In the genomic region with DNA sequence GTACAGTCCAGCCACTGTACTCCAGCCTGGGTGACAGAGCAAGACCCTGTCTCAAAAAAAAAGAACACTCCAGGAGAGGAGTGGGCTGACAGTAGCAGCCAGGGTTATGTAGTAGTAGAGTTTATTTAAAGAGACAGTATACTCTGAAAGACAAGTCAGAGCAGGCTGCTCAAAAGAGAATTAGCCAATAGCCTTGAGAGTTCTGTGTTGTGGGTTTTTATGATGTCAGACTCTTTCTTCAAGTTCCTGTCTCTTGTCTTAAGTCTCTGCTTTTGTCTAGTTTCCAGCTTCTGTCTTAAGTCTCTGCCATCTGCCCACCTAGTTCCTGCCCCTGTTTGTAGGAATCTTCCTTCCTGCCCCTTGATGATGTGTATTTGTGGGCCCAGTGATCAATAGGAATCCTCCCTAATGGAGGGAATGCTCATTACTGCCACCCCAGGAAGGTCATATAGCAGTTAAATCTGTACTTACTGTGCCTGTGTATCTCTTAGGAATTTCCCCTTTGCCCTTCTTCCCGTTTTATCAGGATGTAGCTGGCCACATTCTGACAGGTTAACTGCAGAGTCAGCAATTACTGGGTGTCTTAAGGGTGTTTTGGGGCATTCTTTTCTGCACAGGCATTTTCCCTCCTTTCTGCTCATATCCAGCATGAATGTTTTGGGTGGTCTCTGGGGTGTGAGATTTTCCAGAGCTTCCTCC, we compare ENCODE assay signal across 24 cellular contexts.
"Had no signal": no experiment of that assay in that cellular context is flagged by ENCODE, and none has a peak within 500 bp of the region (broad histone marks: within the 10 kb centered on the region; RNA-seq: fewer than 3 reads in every experiment).

No MANE protein-coding gene starts in this region.

- H3K4me3 ChIP-seq: coronary artery, lung, neural progenitor cell, prostate gland, thyroid gland had no signal

- H3K4me3 Mint-ChIP-seq: activated CD4-positive, alpha-beta memory T cell treated with anti-CD3 and anti-CD28 coated beads for 36 hours; activated naive CD4-positive, alpha-beta T cell treated with anti-CD3 and anti-CD28 coated beads for 36 hours; activated naive CD8-positive, alpha-beta T cell treated with anti-CD3 and anti-CD28 coated beads, Interleukin-2, amount 10 ng/mL, durations not matched to agents 7 days and 5 days; activated T-cell treated with anti-CD3 and anti-CD28 coated beads, Interleukin-2, amount 50 U/mL, for 72 hours; mesothelial cell of epicardium; naive thymus-derived CD8-positive, alpha-beta T cell; neural progenitor cell; stimulated activated naive CD8-positive, alpha-beta T cell treated with anti-CD3 and anti-CD28 coated beads, Interleukin-15, Interleukin-2, amounts not matched to agents 100 ng/mL and 50 ng/mL, for 24 hours had no signal

- H3K9ac ChIP-seq: neural progenitor cell had no signal

- H3K27me3 ChIP-seq: neural progenitor cell, thyroid gland had no signal

- ATAC-seq: activated T-cell treated with anti-CD3 and anti-CD28 coated beads, Interleukin-2, amount 50 U/mL, for 72 hours; left lobe of liver; naive thymus-derived CD8-positive, alpha-beta T cell had no signal

- H3K9me3 Mint-ChIP-seq: activated CD4-positive, alpha-beta memory T cell treated with anti-CD3 and anti-CD28 coated beads for 36 hours; activated naive CD4-positive, alpha-beta T cell treated with anti-CD3 and anti-CD28 coated beads for 36 hours; activated naive CD8-positive, alpha-beta T cell treated with anti-CD3 and anti-CD28 coated beads, Interleukin-2, amount 10 ng/mL, durations not matched to agents 7 days and 5 days; immature natural killer cell; neural progenitor cell; stimulated activated naive CD8-positive, alpha-beta T cell treated with anti-CD3 and anti-CD28 coated beads, Interleukin-15, Interleukin-2, amounts not matched to agents 100 ng/mL and 50 ng/mL, for 24 hours had no signal

- H2AFZ ChIP-seq: neural progenitor cell had no signal

- H3K27ac ChIP-seq: coronary artery, epithelial cell of prostate, neural progenitor cell, prostate gland, thyroid gland had no signal

- H3K4me1 Mint-ChIP-seq: activated naive CD8-positive, alpha-beta T cell treated with anti-CD3 and anti-CD28 coated beads, Interleukin-2, amount 10 ng/mL, durations not matched to agents 7 days and 5 days; mesothelial cell of epicardium; naive thymus-derived CD8-positive, alpha-beta T cell; neural progenitor cell had no signal

- H3K4me2 ChIP-seq: neural progenitor cell had no signal

- H3K9me3 ChIP-seq: prostate gland, thyroid gland had no signal

- DNase-seq: activated CD4-positive, alpha-beta memory T cell treated with anti-CD3 and anti-CD28 coated beads for 36 hours; activated CD4-positive, alpha-beta T cell treated with anti-CD3 and anti-CD28 coated beads for 4 hours; activated CD4-positive, CD25-positive, alpha-beta regulatory T cell; activated effector memory CD4-positive, alpha-beta T cell treated with Interleukin-2 at 50 U/mL for 16 hours; activated naive CD4-positive, alpha-beta T cell treated with anti-CD3 and anti-CD28 coated beads for 36 hours; activated naive CD8-positive, alpha-beta T cell treated with anti-CD3 and anti-CD28 coated beads, Interleukin-2, amount 10 ng/mL, durations not matched to agents 7 days and 5 days; activated T-cell treated with anti-CD3 and anti-CD28 coated beads, Interleukin-2, amount 50 U/mL, for 72 hours; amniotic stem cell; cerebellar nuclear complex; foreskin fibroblast; immature natural killer cell; naive thymus-derived CD8-positive, alpha-beta T cell; stimulated activated CD4-positive, alpha-beta T cell treated with anti-CD3 and anti-CD28 coated beads, Interleukin-4, amount 100 ng/mL, for 4 hours; substantia nigra; T-helper 9 cell; thyroid gland had no signal

- H3K27ac Mint-ChIP-seq: activated CD4-positive, alpha-beta memory T cell treated with anti-CD3 and anti-CD28 coated beads for 36 hours; activated naive CD4-positive, alpha-beta T cell treated with anti-CD3 and anti-CD28 coated beads for 36 hours; activated naive CD8-positive, alpha-beta T cell treated with anti-CD3 and anti-CD28 coated beads, Interleukin-2, amount 10 ng/mL, durations not matched to agents 7 days and 5 days; activated T-cell treated with anti-CD3 and anti-CD28 coated beads, Interleukin-2, amount 50 U/mL, for 72 hours; mesothelial cell of epicardium; naive thymus-derived CD8-positive, alpha-beta T cell; neural progenitor cell; stimulated activated naive CD8-positive, alpha-beta T cell treated with anti-CD3 and anti-CD28 coated beads, Interleukin-15, Interleukin-2, amounts not matched to agents 100 ng/mL and 50 ng/mL, for 24 hours had no signal

- H3K4me1 ChIP-seq: neural progenitor cell, prostate gland, thyroid gland had no signal

- H3K36me3 Mint-ChIP-seq: activated CD4-positive, alpha-beta memory T cell treated with anti-CD3 and anti-CD28 coated beads for 36 hours; activated naive CD8-positive, alpha-beta T cell treated with anti-CD3 and anti-CD28 coated beads, Interleukin-2, amount 10 ng/mL, durations not matched to agents 7 days and 5 days; mesothelial cell of epicardium; naive thymus-derived CD8-positive, alpha-beta T cell; neural progenitor cell had no signal

- H3K36me3 ChIP-seq: neural progenitor cell, prostate gland, thyroid gland had no signal
